1 cellular context compared by ENCODE assay signal in the genomic region with DNA sequence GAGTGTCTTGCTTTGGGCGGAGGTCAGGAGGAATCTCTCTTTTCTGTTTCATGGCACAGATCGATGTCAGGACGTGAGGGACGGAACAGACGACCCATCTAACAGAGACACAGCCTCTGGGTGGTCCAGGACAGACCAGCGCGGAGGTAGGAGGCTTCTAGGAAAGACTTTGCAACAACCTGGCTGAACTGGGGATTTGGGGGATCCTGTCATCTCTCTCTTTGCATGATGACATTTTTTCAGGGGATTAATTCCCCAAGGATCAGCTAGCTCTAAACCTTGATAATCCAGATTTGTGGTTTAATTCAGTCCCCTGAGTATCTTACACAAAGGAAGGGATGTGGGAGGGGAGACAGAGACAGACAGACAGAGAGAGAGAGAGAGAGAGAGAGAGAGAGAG.
TF ChIP-seq lines count a peak whose summit lies in the region.

No MANE protein-coding gene starts in this region.

TF ChIP-seq in GM23338, 12 proteins besides CTCF, POLR2A, EP300 and RAD21 (continued from another document):
- TF ChIP-seq, protein P1, sequence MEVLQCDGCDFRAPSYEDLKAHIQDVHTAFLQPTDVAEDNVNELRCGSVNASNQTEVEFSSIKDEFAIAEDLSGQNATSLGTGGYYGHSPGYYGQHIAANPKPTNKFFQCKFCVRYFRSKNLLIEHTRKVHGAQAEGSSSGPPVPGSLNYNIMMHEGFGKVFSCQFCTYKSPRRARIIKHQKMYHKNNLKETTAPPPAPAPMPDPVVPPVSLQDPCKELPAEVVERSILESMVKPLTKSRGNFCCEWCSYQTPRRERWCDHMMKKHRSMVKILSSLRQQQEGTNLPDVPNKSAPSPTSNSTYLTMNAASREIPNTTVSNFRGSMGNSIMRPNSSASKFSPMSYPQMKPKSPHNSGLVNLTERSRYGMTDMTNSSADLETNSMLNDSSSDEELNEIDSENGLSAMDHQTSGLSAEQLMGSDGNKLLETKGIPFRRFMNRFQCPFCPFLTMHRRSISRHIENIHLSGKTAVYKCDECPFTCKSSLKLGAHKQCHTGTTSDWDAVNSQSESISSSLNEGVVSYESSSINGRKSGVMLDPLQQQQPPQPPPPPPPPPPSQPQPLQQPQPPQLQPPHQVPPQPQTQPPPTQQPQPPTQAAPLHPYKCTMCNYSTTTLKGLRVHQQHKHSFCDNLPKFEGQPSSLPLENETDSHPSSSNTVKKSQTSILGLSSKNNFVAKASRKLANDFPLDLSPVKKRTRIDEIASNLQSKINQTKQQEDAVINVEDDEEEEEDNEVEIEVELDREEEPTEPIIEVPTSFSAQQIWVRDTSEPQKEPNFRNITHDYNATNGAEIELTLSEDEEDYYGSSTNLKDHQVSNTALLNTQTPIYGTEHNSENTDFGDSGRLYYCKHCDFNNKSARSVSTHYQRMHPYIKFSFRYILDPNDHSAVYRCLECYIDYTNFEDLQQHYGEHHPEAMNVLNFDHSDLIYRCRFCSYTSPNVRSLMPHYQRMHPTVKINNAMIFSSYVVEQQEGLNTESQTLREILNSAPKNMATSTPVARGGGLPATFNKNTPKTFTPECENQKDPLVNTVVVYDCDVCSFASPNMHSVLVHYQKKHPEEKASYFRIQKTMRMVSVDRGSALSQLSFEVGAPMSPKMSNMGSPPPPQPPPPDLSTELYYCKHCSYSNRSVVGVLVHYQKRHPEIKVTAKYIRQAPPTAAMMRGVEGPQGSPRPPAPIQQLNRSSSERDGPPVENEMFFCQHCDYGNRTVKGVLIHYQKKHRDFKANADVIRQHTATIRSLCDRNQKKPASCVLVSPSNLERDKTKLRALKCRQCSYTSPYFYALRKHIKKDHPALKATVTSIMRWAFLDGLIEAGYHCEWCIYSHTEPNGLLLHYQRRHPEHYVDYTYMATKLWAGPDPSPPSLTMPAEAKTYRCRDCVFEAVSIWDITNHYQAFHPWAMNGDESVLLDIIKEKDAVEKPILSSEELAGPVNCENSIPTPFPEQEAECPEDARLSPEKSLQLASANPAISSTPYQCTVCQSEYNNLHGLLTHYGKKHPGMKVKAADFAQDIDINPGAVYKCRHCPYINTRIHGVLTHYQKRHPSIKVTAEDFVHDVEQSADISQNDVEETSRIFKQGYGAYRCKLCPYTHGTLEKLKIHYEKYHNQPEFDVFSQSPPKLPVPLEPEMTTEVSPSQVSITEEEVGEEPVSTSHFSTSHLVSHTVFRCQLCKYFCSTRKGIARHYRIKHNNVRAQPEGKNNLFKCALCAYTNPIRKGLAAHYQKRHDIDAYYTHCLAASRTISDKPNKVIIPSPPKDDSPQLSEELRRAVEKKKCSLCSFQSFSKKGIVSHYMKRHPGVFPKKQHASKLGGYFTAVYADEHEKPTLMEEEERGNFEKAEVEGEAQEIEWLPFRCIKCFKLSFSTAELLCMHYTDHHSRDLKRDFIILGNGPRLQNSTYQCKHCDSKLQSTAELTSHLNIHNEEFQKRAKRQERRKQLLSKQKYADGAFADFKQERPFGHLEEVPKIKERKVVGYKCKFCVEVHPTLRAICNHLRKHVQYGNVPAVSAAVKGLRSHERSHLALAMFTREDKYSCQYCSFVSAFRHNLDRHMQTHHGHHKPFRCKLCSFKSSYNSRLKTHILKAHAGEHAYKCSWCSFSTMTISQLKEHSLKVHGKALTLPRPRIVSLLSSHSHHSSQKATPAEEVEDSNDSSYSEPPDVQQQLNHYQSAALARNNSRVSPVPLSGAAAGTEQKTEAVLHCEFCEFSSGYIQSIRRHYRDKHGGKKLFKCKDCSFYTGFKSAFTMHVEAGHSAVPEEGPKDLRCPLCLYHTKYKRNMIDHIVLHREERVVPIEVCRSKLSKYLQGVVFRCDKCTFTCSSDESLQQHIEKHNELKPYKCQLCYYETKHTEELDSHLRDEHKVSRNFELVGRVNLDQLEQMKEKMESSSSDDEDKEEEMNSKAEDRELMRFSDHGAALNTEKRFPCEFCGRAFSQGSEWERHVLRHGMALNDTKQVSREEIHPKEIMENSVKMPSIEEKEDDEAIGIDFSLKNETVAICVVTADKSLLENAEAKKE (CRISPR knock-in tag; IDR thresholded peaks at IDR 0.05), result no peak
- TF ChIP-seq ZNF331 (CRISPR knock-in tag; IDR thresholded peaks at IDR 0.05; ENCODE audit: low read depth) (no peak), JUNB (IDR thresholded peaks at IDR 0.05; ENCODE audit: unreplicated experiment) (no peak), NANOG (IDR thresholded peaks at IDR 0.05; ENCODE audit: borderline replicate concordance) (no peak), POLR2AphosphoS5 (IDR thresholded peaks at IDR 0.05; ENCODE audit: low read depth) (no peak), ZNF114 (CRISPR knock-in tag; IDR thresholded peaks at IDR 0.05) (no peak), EZH2 (IDR thresholded peaks at IDR 0.05; ENCODE audit: low read depth, unreplicated experiment) (no peak)
- TF ChIP-seq, protein P2, sequence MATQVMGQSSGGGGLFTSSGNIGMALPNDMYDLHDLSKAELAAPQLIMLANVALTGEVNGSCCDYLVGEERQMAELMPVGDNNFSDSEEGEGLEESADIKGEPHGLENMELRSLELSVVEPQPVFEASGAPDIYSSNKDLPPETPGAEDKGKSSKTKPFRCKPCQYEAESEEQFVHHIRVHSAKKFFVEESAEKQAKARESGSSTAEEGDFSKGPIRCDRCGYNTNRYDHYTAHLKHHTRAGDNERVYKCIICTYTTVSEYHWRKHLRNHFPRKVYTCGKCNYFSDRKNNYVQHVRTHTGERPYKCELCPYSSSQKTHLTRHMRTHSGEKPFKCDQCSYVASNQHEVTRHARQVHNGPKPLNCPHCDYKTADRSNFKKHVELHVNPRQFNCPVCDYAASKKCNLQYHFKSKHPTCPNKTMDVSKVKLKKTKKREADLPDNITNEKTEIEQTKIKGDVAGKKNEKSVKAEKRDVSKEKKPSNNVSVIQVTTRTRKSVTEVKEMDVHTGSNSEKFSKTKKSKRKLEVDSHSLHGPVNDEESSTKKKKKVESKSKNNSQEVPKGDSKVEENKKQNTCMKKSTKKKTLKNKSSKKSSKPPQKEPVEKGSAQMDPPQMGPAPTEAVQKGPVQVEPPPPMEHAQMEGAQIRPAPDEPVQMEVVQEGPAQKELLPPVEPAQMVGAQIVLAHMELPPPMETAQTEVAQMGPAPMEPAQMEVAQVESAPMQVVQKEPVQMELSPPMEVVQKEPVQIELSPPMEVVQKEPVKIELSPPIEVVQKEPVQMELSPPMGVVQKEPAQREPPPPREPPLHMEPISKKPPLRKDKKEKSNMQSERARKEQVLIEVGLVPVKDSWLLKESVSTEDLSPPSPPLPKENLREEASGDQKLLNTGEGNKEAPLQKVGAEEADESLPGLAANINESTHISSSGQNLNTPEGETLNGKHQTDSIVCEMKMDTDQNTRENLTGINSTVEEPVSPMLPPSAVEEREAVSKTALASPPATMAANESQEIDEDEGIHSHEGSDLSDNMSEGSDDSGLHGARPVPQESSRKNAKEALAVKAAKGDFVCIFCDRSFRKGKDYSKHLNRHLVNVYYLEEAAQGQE (IDR thresholded peaks at IDR 0.05; ENCODE audit: unreplicated experiment), result no peak
